In the genomic region with DNA sequence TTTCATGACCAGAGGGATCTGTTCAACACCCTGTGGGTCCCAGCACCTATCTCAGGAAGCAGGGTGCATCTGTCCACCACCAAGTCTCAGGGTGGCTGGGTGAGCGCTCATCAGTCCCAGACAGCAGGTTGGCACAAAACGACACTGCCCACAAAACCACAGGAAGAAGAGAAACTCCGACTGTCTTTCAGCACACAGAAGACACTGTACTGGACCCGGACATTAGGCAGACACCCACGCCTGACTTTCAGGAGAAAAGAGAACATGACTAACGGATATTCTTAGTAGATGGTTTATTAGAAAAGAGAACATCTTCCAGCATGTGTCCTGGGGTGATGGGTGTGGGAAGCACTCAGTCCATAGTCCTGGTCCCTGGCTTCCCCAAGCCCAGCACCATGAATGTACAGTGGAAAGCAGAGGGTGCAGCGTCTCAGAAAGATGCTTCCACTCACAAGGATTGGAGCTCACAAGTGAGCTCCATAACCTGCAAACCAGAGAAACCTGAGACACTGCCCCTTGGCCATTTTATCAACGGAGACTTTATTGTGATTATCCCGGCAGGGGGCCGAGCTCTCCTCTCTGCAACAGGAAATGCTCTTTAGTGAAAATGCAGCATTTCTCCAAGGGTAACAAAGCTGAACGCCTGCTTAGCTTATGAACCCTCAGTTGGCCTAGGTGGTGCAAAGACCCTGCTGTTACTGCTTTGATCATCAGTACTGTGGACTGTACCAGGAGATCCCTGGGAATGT, we compare ENCODE assay signal across 8 cellular contexts. TPM values are rescaled to one million over a fixed set of nuclear protein-coding genes. Genes with fewer than 3 reads are reported as not detected.
DNase-seq lines count a peak whose midpoint lies in the region; ATAC-seq and TF ChIP-seq lines count a peak whose summit lies in the region.

No MANE protein-coding gene starts in this region.

- no peak overlapping the region for H3K4me3 ChIP-seq in lower lobe of right lung
- no peak overlapping the region for H3K4me3 ChIP-seq in thymus (ENCODE audit: low read length)
- H3K4me3 ChIP-seq in prostate gland = no peak overlapping the region

- TF ChIP-seq CTCF in lower lobe of right lung (IDR thresholded peaks at IDR 0.05) = no peak
- TF ChIP-seq CTCF in prostate gland (IDR thresholded peaks at IDR 0.05) = no peak

- 16% methylated on average over 11 of the region's 11 CpGs for WGBS in thymus
- 59% methylated on average over 11 of the region's 11 CpGs for WGBS in prostate gland

- no peaks in the 10 kb centered on the region for H3K27me3 ChIP-seq in lower lobe of right lung (ENCODE audit: low read depth)
- H3K27me3 ChIP-seq in thymus (ENCODE audit: control insufficient read depth, insufficient read depth) = no peaks in the 10 kb centered on the region
- no peaks in the 10 kb centered on the region for H3K27me3 ChIP-seq in prostate gland (replicated peaks; ENCODE audit: insufficient read depth)

- DNase-seq in CD1c-positive myeloid dendritic cell (ENCODE audit: extremely low spot score) (peak; percentile 94), NCI-H2227 (lab: John Stamatoyannopoulos, UW; ENCODE audit: unreplicated experiment) (peak; percentile 62), lower lobe of right lung (peak; percentile 67), H4 (ENCODE audit: low spot score) (no peak), prostate gland (ENCODE audit: low spot score) (no peak)
- DNase-seq in activated T-cell treated with anti-CD3 and anti-CD28 coated beads, Interleukin-2, amount 50 U/mL, for 1 hour = peak; percentile 64

- peaks cover 72% of the 10 kb centered on the region for H3K4me1 ChIP-seq in lower lobe of right lung
- H3K4me1 ChIP-seq in thymus (ENCODE audit: control insufficient read depth, insufficient read depth, low read length) = peaks cover 48% of the 10 kb centered on the region
- no peaks in the 10 kb centered on the region for H3K4me1 ChIP-seq in prostate gland (replicated peaks)

- intact Hi-C loops in lower lobe of right lung (cut with DNase I) = no loop called here
- intact Hi-C loops in prostate gland (cut with DNase I) = no loop called here

- H3K36me3 ChIP-seq in lower lobe of right lung = no peaks in the 10 kb centered on the region
- no peaks in the 10 kb centered on the region for H3K36me3 ChIP-seq in thymus (ENCODE audit: control insufficient read depth, insufficient read depth)
- no peaks in the 10 kb centered on the region for H3K36me3 ChIP-seq in prostate gland

- ATAC-seq in GM21619 (IDR thresholded peaks at IDR 0.05; ENCODE audit: unreplicated experiment) = peak; percentile 41
- peak; percentile 62 to 63 for ATAC-seq in lower lobe of right lung

- no peak for TF ChIP-seq POLR2A in prostate gland (IDR thresholded peaks at IDR 0.05)

- H3K27ac ChIP-seq in lower lobe of right lung (peak overlapping the region; percentile 33), thymus (ENCODE audit: low read depth) (peak overlapping the region; percentile 78), prostate gland (no peak overlapping the region)

- no peaks in the 10 kb centered on the region for H3K9me3 ChIP-seq in lower lobe of right lung
- H3K9me3 ChIP-seq in thymus (ENCODE audit: control insufficient read depth) = no peaks in the 10 kb centered on the region
- no peaks in the 10 kb centered on the region for H3K9me3 ChIP-seq in prostate gland

RNA-seq across cellular contexts. Expression of a gene that starts 35.8 kb away (rescaled TPM):
- 82.9 TPM for total RNA-seq in lower lobe of right lung
- polyA plus RNA-seq in thymus = 131 TPM
- total RNA-seq in H4 (2014; rRNA removed; shearing (Covaris generic)) = 0.68 and 2.7 TPM in 2 replicates
- total RNA-seq in prostate gland = 10 to 100 TPM in 1 of 2 donors, 1 to 10 TPM in 1; 3.3 to 11.3 TPM

RNA-seq across cellular contexts. Expression of a gene that starts 55.8 kb away (rescaled TPM):
- total RNA-seq in lower lobe of right lung (2.5 TPM), prostate gland (1 to 10 TPM; 5.9 to 9.1 TPM)
- polyA plus RNA-seq in thymus = 2.9 TPM
- not detected in 2 replicates for total RNA-seq in H4 (2014; rRNA removed; shearing (Covaris generic))

Comparison
In these comparisons a context has a peak if more than half of its experiments do, and no peak if none do; other contexts are left out.
1. DNase-seq: peak in CD1c-positive myeloid dendritic cell (single experiment), NCI-H2227 (single experiment), activated T-cell treated with anti-CD3 and anti-CD28 coated beads, Interleukin-2, amount 50 U/mL, for 1 hour (single experiment) and lower lobe of right lung (single experiment); none in H4 (single experiment) and prostate gland (single experiment).
2. H3K27ac ChIP-seq: peak in lower lobe of right lung (single experiment) and thymus (single experiment); none in prostate gland (0 of 2).